ENCODE assay signal across 10 cellular contexts in the genomic region with DNA sequence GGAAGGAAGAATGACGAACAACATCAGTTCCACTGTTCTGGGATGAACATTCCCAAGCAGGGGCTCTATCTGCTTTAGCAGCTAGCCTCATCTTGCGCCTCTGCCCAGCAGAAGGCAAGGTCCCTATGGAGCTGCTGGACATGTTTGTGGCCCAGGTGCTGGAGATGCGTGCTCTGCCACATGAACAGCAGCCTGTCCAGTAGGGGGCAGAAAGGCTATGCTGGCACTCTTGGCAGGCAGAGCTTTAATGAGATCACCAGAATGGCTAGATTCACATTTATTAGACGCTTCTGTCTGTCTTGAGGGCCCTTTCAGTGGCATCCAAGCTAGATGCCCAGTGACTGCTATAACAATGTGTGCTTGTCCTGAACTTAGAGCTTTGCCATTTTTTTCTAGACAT.
A peak's percentile ranks its signal among the peaks of the same experiment; 100 is the strongest.
DNase-seq lines count a peak whose midpoint lies in the region; TF ChIP-seq lines count a peak whose summit lies in the region.
"Had no signal": no experiment of that assay in that cellular context is flagged by ENCODE, and none has a peak within 500 bp of the region (broad histone marks: within the 10 kb centered on the region; RNA-seq: fewer than 3 reads in every experiment).

No MANE protein-coding gene starts in this region.

- H3K4me3 ChIP-seq in KMS-11 (IDR thresholded peaks at IDR 0.05; ENCODE audit: insufficient read depth, low read depth, low read length) (no peak overlapping the region), liver (ENCODE audit: low read depth in 1 of 3, low read length in 3 of 3) (no peak overlapping the region)
- H3K4me3 ChIP-seq: BLaER1 had no signal

- H3K79me2 ChIP-seq in KMS-11 (ENCODE audit: insufficient read depth, low read depth): no peaks in the 10 kb centered on the region

- TF ChIP-seq RAD21 in liver (IDR thresholded peaks at IDR 0.05): peak; percentile 17 to 38

- H3K27ac ChIP-seq in KMS-11 (no peak overlapping the region), liver (ENCODE audit: low read depth in 1 of 2, low read length in 2 of 2) (no peak overlapping the region)
- H3K27ac ChIP-seq: BLaER1, neutrophil had no signal

- H4K20me1 ChIP-seq in KMS-11 (ENCODE audit: insufficient read depth): no peaks in the 10 kb centered on the region
- H4K20me1 ChIP-seq: BLaER1 had no signal

- H3K27me3 ChIP-seq in KMS-11 (ENCODE audit: insufficient read depth, low read depth) (no peaks in the 10 kb centered on the region), liver (ENCODE audit: control insufficient read depth in 4 of 4, insufficient read depth in 4 of 4, low read length in 3 of 4) (no peaks in the 10 kb centered on the region)
- H3K27me3 ChIP-seq: BLaER1, neutrophil had no signal

- WGBS in liver: 60% methylated on average over 4 of the region's 4 CpGs

- no peak overlapping the region for H3K9ac ChIP-seq in KMS-11
- H3K9ac ChIP-seq in liver (ENCODE audit: low read depth in 1 of 2, low read length in 2 of 2): no peak overlapping the region
- H3K9ac ChIP-seq: BLaER1 had no signal

- H3K36me3 ChIP-seq in KMS-11 (ENCODE audit: insufficient read depth) (no peaks in the 10 kb centered on the region), liver (ENCODE audit: control insufficient read depth in 4 of 4, insufficient read depth in 3 of 4, low read depth in 1 of 4, low read length in 3 of 4) (no peaks in the 10 kb centered on the region)
- H3K36me3 ChIP-seq: BLaER1, neutrophil had no signal

- no peaks in the 10 kb centered on the region for H3K9me3 ChIP-seq in liver (ENCODE audit: control insufficient read depth in 4 of 4, low read length in 3 of 4)
- H3K9me3 ChIP-seq: BLaER1, neutrophil had no signal

- TF ChIP-seq CTCF in KMS-11 (conservative IDR thresholded peaks at IDR 0.05; ENCODE audit: low read depth, low read length) (peak; percentile 32; the same call in 1 of the 2 replicates), liver (IDR thresholded peaks at IDR 0.05; ENCODE audit: low read depth, low read length, missing input control) (no peak)

- no peak overlapping the region for H2AFZ ChIP-seq in KMS-11 (ENCODE audit: low read depth)

- H3K4me2 ChIP-seq in KMS-11: no peak overlapping the region
- H3K4me2 ChIP-seq: BLaER1 had no signal

- H3K4me1 ChIP-seq in KMS-11 (ENCODE audit: low read depth, poor library complexity, severe bottlenecking) (no peaks in the 10 kb centered on the region), liver (ENCODE audit: control insufficient read depth in 4 of 4, insufficient read depth in 4 of 4, low read length in 3 of 4) (no peaks in the 10 kb centered on the region)
- H3K4me1 ChIP-seq: BLaER1 had no signal

- peak; percentile 1 for DNase-seq in NCI-H1105 treated with DMSO at 0.1 percent for 48 hours (lab: John Stamatoyannopoulos, UW)
- no peak for DNase-seq in NCI-H1105 (lab: John Stamatoyannopoulos, UW)
- DNase-seq in astrocyte of the hippocampus (ENCODE audit: low read depth, low spot score): peak; percentile 40
- DNase-seq in activated CD8-positive, alpha-beta memory T cell treated with anti-CD3 and anti-CD28 coated beads for 24 hours: no peak
- DNase-seq in effector CD4-positive, alpha-beta T cell: no peak
- DNase-seq in cortex of kidney (lab: John Stamatoyannopoulos, UW): no peak

TF ChIP-seq in liver, 16 proteins besides CTCF, POLR2A, EP300 and RAD21:
- no peak for TF ChIP-seq EGR1 (IDR thresholded peaks at IDR 0.05; ENCODE audit: low read depth in 2 of 2)
- TF ChIP-seq HNF4G (IDR thresholded peaks at IDR 0.05): no peak
- no peak for TF ChIP-seq JUND (IDR thresholded peaks at IDR 0.05)

Comparison
In these comparisons a context has a peak if more than half of its experiments do, and no peak if none do; other contexts are left out.
1. DNase-seq: peak in NCI-H1105 treated with DMSO at 0.1 percent for 48 hours (single experiment) and astrocyte of the hippocampus (single experiment); none in NCI-H1105 (single experiment), activated CD8-positive, alpha-beta memory T cell treated with anti-CD3 and anti-CD28 coated beads for 24 hours (single experiment), effector CD4-positive, alpha-beta T cell (single experiment) and cortex of kidney (single experiment).